10 cellular contexts compared by ENCODE assay signal in the genomic region with DNA sequence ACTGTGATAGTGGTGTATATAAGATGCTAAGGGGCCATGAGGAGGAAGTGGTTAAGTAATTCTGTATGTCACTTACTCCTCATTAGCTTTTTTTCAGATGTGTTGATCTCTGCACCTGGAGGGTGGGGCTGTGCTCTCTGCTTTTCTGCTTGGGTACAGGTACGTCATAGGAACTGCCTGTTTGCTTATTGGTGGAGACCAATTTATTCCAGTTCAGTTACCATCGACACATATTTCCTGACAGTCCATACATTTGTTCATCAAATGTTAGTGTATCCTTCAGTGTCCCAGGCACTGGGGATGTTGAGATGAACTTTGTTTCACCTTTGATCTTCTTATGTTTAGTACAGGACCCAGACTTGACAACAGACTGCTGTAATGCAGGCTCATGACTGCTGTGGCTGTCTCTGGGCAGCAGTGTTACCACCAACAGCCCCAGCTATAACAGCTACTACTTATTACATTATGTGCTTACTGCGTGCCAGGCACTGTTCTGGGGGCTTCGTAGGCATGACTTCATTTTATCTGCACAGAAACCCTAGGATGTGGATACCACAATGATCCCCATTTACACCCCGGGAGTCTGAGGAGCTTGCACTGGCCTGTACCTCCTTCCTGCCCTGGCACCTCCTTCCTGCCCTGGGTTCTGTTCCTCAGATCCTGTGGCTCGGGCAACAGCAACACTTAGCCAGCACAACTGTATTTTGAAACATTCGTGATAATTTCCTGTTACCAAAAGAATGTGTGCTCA.
DNase-seq lines count a peak whose midpoint lies in the region; ATAC-seq and TF ChIP-seq lines count a peak whose summit lies in the region.
"Had no signal": no experiment of that assay in that cellular context is flagged by ENCODE, and none has a peak within 500 bp of the region (broad histone marks: within the 10 kb centered on the region; RNA-seq: fewer than 3 reads in every experiment).

No MANE protein-coding gene starts in this region.

- peak overlapping the region; percentile 0 to 73 (median 65) for H3K4me3 Mint-ChIP-seq in CD8-positive, alpha-beta memory T cell
- no peak overlapping the region for H3K4me3 Mint-ChIP-seq in activated CD4-positive, alpha-beta T cell treated with anti-CD3 and anti-CD28 coated beads, Interleukin-2, amount 10 ng/mL, durations not matched to agents 7 days and 5 days
- H3K4me3 Mint-ChIP-seq: CD14-positive monocyte had no signal

- H3K9me3 ChIP-seq in CD8-positive, alpha-beta memory T cell (ENCODE audit: low read length), result no peaks in the 10 kb centered on the region

- H3K27ac ChIP-seq in CD8-positive, alpha-beta memory T cell (ENCODE audit: low read depth, low read length), result peak overlapping the region; percentile 84

- peak; percentile 20 to 85 (median 73) for DNase-seq in CD8-positive, alpha-beta memory T cell
- peak; percentile 61 for DNase-seq in activated CD4-positive, alpha-beta T cell treated with anti-CD3 and anti-CD28 coated beads, Interleukin-2, amount 10 ng/mL, durations not matched to agents 7 days and 5 days
- DNase-seq in fibroblast of pulmonary artery (ENCODE audit: low read depth) (peak; percentile 7), EL (no peak)
- DNase-seq: cortex of kidney had no signal

- ATAC-seq in HG03159 (IDR thresholded peaks at IDR 0.05; ENCODE audit: unreplicated experiment), result peak; percentile 75
- no peak for ATAC-seq in GM21528 (IDR thresholded peaks at IDR 0.05; ENCODE audit: low FRiP score, unreplicated experiment)
- ATAC-seq in HG02970 (IDR thresholded peaks at IDR 0.05; ENCODE audit: low FRiP score, unreplicated experiment), result no peak
- ATAC-seq in GM21825 (IDR thresholded peaks at IDR 0.05; ENCODE audit: unreplicated experiment), result no peak

- H3K9me3 Mint-ChIP-seq in CD8-positive, alpha-beta memory T cell, result no peaks in the 10 kb centered on the region
- peaks cover 3% of the 10 kb centered on the region for H3K9me3 Mint-ChIP-seq in activated CD4-positive, alpha-beta T cell treated with anti-CD3 and anti-CD28 coated beads, Interleukin-2, amount 10 ng/mL, durations not matched to agents 7 days and 5 days

- H3K27me3 ChIP-seq in CD8-positive, alpha-beta memory T cell (ENCODE audit: insufficient read depth, low read length, poor library complexity, severe bottlenecking), result no peaks in the 10 kb centered on the region

- no peaks in the 10 kb centered on the region for H3K36me3 ChIP-seq in CD8-positive, alpha-beta memory T cell (ENCODE audit: insufficient read depth, low read length)

- POLR2A ChIA-PET in CD8-positive, alpha-beta memory T cell (lab: Charles Lee), result interaction anchor here (0.6 to 2.3 kb wide), 2 partner anchors 87 to 297 kb away, joined by 3 to 7 read pairs; partner anchors contain the start of gene BUB3
- POLR2A ChIA-PET in activated CD4-positive, alpha-beta T cell treated with anti-CD3 and anti-CD28 coated beads, Interleukin-2, amount 10 ng/mL, durations not matched to agents 7 days and 5 days (lab: Charles Lee), result interaction anchor here (0.6 kb wide), 1 partner anchor 14 kb away, joined by 3 read pairs; no protein-coding TSS in a partner anchor

- H3K27me3 Mint-ChIP-seq in CD8-positive, alpha-beta memory T cell, result no peaks in the 10 kb centered on the region
- no peaks in the 10 kb centered on the region for H3K27me3 Mint-ChIP-seq in activated CD4-positive, alpha-beta T cell treated with anti-CD3 and anti-CD28 coated beads, Interleukin-2, amount 10 ng/mL, durations not matched to agents 7 days and 5 days

- H3K4me1 ChIP-seq in CD8-positive, alpha-beta memory T cell (ENCODE audit: insufficient read depth, low read length), result peaks cover 31% of the 10 kb centered on the region

- peaks cover 25 to 41% (median 33%) of the 10 kb centered on the region in 3 donors for H3K4me1 Mint-ChIP-seq in CD8-positive, alpha-beta memory T cell
- H3K4me1 Mint-ChIP-seq in activated CD4-positive, alpha-beta T cell treated with anti-CD3 and anti-CD28 coated beads, Interleukin-2, amount 10 ng/mL, durations not matched to agents 7 days and 5 days, result peaks cover 31% of the 10 kb centered on the region

- H3K36me3 Mint-ChIP-seq in CD8-positive, alpha-beta memory T cell, result peaks cover 1 to 13% (median 4%) of the 10 kb centered on the region in 3 donors
- peaks cover 4% of the 10 kb centered on the region for H3K36me3 Mint-ChIP-seq in activated CD4-positive, alpha-beta T cell treated with anti-CD3 and anti-CD28 coated beads, Interleukin-2, amount 10 ng/mL, durations not matched to agents 7 days and 5 days (ENCODE audit: low read depth)
- H3K36me3 Mint-ChIP-seq: CD14-positive monocyte had no signal

- H3K4me3 ChIP-seq in CD8-positive, alpha-beta memory T cell (ENCODE audit: low read length), result peak overlapping the region; percentile 17
- no peak overlapping the region for H3K4me3 ChIP-seq in fibroblast of pulmonary artery (replicated peaks; ENCODE audit: low read depth, low read length)

- no peak for TF ChIP-seq CTCF in fibroblast of pulmonary artery (IDR thresholded peaks at IDR 0.05; ENCODE audit: low read length, missing control alignments)

- CTCF ChIA-PET in CD8-positive, alpha-beta memory T cell (lab: Charles Lee), result interaction anchor here (1.4 to 1.5 kb wide), 2 partner anchors 88 to 97 kb away, joined by 3 to 5 read pairs; partner anchors contain the start of gene BUB3
- CTCF ChIA-PET in activated CD4-positive, alpha-beta T cell treated with anti-CD3 and anti-CD28 coated beads, Interleukin-2, amount 10 ng/mL, durations not matched to agents 7 days and 5 days (lab: Charles Lee), result interaction anchor here (1.1 kb wide), 1 partner anchor 87 kb away, joined by 6 read pairs; the partner anchor contains the start of gene BUB3

- peak overlapping the region; percentile 85 to 99 (median 95) for H3K27ac Mint-ChIP-seq in CD8-positive, alpha-beta memory T cell
- H3K27ac Mint-ChIP-seq in activated CD4-positive, alpha-beta T cell treated with anti-CD3 and anti-CD28 coated beads, Interleukin-2, amount 10 ng/mL, durations not matched to agents 7 days and 5 days, result peak overlapping the region; percentile 95
